In genomic region chr1:63753591-63753990, GRCh38 we compare ENCODE assay signal across 29 cellular contexts.
"Had no signal": no experiment of that assay in that cellular context is flagged by ENCODE, and none has a peak within 500 bp of the region (broad histone marks: within the 10 kb centered on the region; RNA-seq: fewer than 3 reads in every experiment).

No MANE protein-coding gene starts in this region.

- H3K36me3 ChIP-seq: esophagus muscularis mucosa, gastroesophageal sphincter, heart left ventricle, left lung, neural progenitor cell, prostate gland, sigmoid colon, stomach, thyroid gland, vagina had no signal

- H3K4me1 Mint-ChIP-seq: stimulated activated effector memory CD8-positive, alpha-beta T cell treated with anti-CD3 and anti-CD28 coated beads, Interleukin-12 subunit alpha, Interleukin-12 subunit beta, amount 100 ng/mL, for 72 hours had no signal

- DNase-seq: effector CD4-positive, alpha-beta T cell; endodermal cell; foreskin keratinocyte; heart left ventricle; kidney; left cardiac atrium; left lung; mesenchymal stem cell; mucosa of descending colon; naive B cell; right cardiac atrium; sigmoid colon; stimulated activated CD4-positive, alpha-beta T cell treated with anti-CD3 and anti-CD28 coated beads, Interleukin-2, amount 100 ng/mL, for 24 hours; stimulated activated CD4-positive, alpha-beta T cell treated with anti-CD3 and anti-CD28 coated beads, Interleukin-4, amount 100 ng/mL, for 24 hours; stimulated activated naive CD4-positive, alpha-beta T cell treated with Interleukin-2 at 50 U/mL for 16 hours; stomach; thyroid gland; trophoblast cell had no signal

- H3K27me3 ChIP-seq: esophagus muscularis mucosa, foreskin keratinocyte, gastroesophageal sphincter, heart left ventricle, hepatocyte, left lung, neural progenitor cell, sigmoid colon, stomach, thyroid gland, vagina had no signal

- H3K27ac Mint-ChIP-seq: endodermal cell; mesothelial cell of epicardium; naive B cell; natural killer cell treated with Interleukin-12 subunit alpha and Interleukin-12 subunit beta and Interleukin-15 and Interleukin-18, amount 100 ng/mL, for 72 hours; neural progenitor cell; stimulated activated effector memory CD8-positive, alpha-beta T cell treated with anti-CD3 and anti-CD28 coated beads, Interleukin-12 subunit alpha, Interleukin-12 subunit beta, amount 100 ng/mL, for 72 hours had no signal

- H3K79me2 ChIP-seq: hepatocyte, parathyroid adenoma had no signal

- H3K4me3 Mint-ChIP-seq: endodermal cell; mesothelial cell of epicardium; natural killer cell treated with Interleukin-12 subunit alpha and Interleukin-12 subunit beta and Interleukin-15 and Interleukin-18, amount 100 ng/mL, for 72 hours; neural progenitor cell; stimulated activated effector memory CD8-positive, alpha-beta T cell treated with anti-CD3 and anti-CD28 coated beads, Interleukin-12 subunit alpha, Interleukin-12 subunit beta, amount 100 ng/mL, for 72 hours had no signal

- H3K27ac ChIP-seq: coronary artery, esophagus muscularis mucosa, foreskin keratinocyte, gastroesophageal sphincter, heart left ventricle, hepatocyte, left lung, neural progenitor cell, parathyroid adenoma, prostate gland, sigmoid colon, stomach, thyroid gland, vagina had no signal

- H3K36me3 Mint-ChIP-seq: mesothelial cell of epicardium; naive B cell; natural killer cell treated with Interleukin-12 subunit alpha and Interleukin-12 subunit beta and Interleukin-15 and Interleukin-18, amount 100 ng/mL, for 72 hours; neural progenitor cell; stimulated activated effector memory CD8-positive, alpha-beta T cell treated with anti-CD3 and anti-CD28 coated beads, Interleukin-12 subunit alpha, Interleukin-12 subunit beta, amount 100 ng/mL, for 72 hours had no signal

- H3K9me3 ChIP-seq: esophagus muscularis mucosa, gastroesophageal sphincter, heart left ventricle, left lung, mucosa of descending colon, prostate gland, sigmoid colon, stomach, thyroid gland, vagina had no signal

- H3K4me1 ChIP-seq: esophagus muscularis mucosa, foreskin keratinocyte, gastroesophageal sphincter, heart left ventricle, left lung, parathyroid adenoma, prostate gland, sigmoid colon, thyroid gland, vagina had no signal

- H3K4me3 ChIP-seq: coronary artery, esophagus muscularis mucosa, gastroesophageal sphincter, heart left ventricle, hepatocyte, left lung, mucosa of descending colon, neural progenitor cell, prostate gland, sigmoid colon, stomach, thyroid gland, vagina had no signal

- H2AFZ ChIP-seq: hepatocyte, neural progenitor cell, parathyroid adenoma had no signal

- ATAC-seq: foreskin keratinocyte; gastroesophageal sphincter; heart left ventricle; left cardiac atrium; left lung; mucosa of descending colon; natural killer cell treated with Interleukin-12 subunit alpha and Interleukin-12 subunit beta and Interleukin-15 and Interleukin-18, amount 100 ng/mL, for 72 hours; right cardiac atrium; stimulated activated effector memory CD8-positive, alpha-beta T cell treated with anti-CD3 and anti-CD28 coated beads, Interleukin-12 subunit alpha, Interleukin-12 subunit beta, amount 100 ng/mL, for 72 hours had no signal

- FAIRE-seq: kidney had no signal

- H3K9me3 Mint-ChIP-seq: endodermal cell; mesothelial cell of epicardium; naive B cell; natural killer cell treated with Interleukin-12 subunit alpha and Interleukin-12 subunit beta and Interleukin-15 and Interleukin-18, amount 100 ng/mL, for 72 hours; neural progenitor cell; stimulated activated effector memory CD8-positive, alpha-beta T cell treated with anti-CD3 and anti-CD28 coated beads, Interleukin-12 subunit alpha, Interleukin-12 subunit beta, amount 100 ng/mL, for 72 hours had no signal

- H3K4me2 ChIP-seq: hepatocyte, neural progenitor cell had no signal

- H3K9ac ChIP-seq: neural progenitor cell, parathyroid adenoma had no signal
